ENCODE assay signal across 8 cellular contexts in genomic region chr4:38753021-38753806, GRCh38. TPM values are rescaled to one million over a fixed set of nuclear protein-coding genes. Genes with fewer than 3 reads are reported as not detected.
A peak's percentile ranks its signal among the peaks of the same experiment; 100 is the strongest.
DNase-seq lines count a peak whose midpoint lies in the region; ATAC-seq and TF ChIP-seq lines count a peak whose summit lies in the region.

No MANE protein-coding gene starts in this region.

- TF ChIP-seq CTCF in fibroblast of mammary gland (conservative IDR thresholded peaks at IDR 0.05; ENCODE audit: control insufficient read depth, insufficient read depth, low read depth, low read length) (no peak), neural progenitor cell (IDR thresholded peaks at IDR 0.05) (no peak), GM20000 (IDR thresholded peaks at IDR 0.05; ENCODE audit: extremely low read depth, missing control alignments) (no peak)

- H3K9ac ChIP-seq in neural progenitor cell: no peak overlapping the region

- H3K27ac ChIP-seq in neural progenitor cell: peak overlapping the region; percentile 75

- H2AFZ ChIP-seq in neural progenitor cell (replicated peaks): peak overlapping the region; percentile 41

- ATAC-seq in activated T-cell treated with anti-CD3 and anti-CD28 coated beads, Interleukin-2, amount 50 U/mL, for 4 hours: no peak

- no peaks in the 10 kb centered on the region for H3K36me3 ChIP-seq in neural progenitor cell

- no peaks in the 10 kb centered on the region for H3K27me3 ChIP-seq in neural progenitor cell

- DNase-seq in EL (peak; percentile 98), OCI-M1 (lab: John Stamatoyannopoulos, UW) (peak; percentile 49), fibroblast of mammary gland (ENCODE audit: low read depth) (peak; percentile 98), neural progenitor cell (ENCODE audit: low spot score) (peak; percentile 97), NCI-H2196 (lab: John Stamatoyannopoulos, UW; ENCODE audit: unreplicated experiment) (no peak), GM20000 (ENCODE audit: low spot score) (no peak)
- DNase-seq in activated CD4-positive, alpha-beta T cell treated with anti-CD3 and anti-CD28 coated beads, Interleukin-2, amount 50 U/mL, for 1 hour: no peak
- no peak for DNase-seq in activated T-cell treated with anti-CD3 and anti-CD28 coated beads, Interleukin-2, amount 50 U/mL, for 4 hours

- peaks cover 18% of the 10 kb centered on the region for H3K4me1 Mint-ChIP-seq in neural progenitor cell
- H3K4me1 Mint-ChIP-seq in activated T-cell treated with anti-CD3 and anti-CD28 coated beads, Interleukin-2, amount 50 U/mL, for 4 hours (ENCODE audit: low read depth): peaks cover 7% of the 10 kb centered on the region

- peaks cover under 1% of the 10 kb centered on the region for H3K27me3 Mint-ChIP-seq in neural progenitor cell (ENCODE audit: insufficient read depth, low read depth)
- H3K27me3 Mint-ChIP-seq in activated T-cell treated with anti-CD3 and anti-CD28 coated beads, Interleukin-2, amount 50 U/mL, for 4 hours (ENCODE audit: low read depth): no peaks in the 10 kb centered on the region

- no peaks in the 10 kb centered on the region for H4K20me1 ChIP-seq in neural progenitor cell (ENCODE audit: low read depth)

- peak overlapping the region; percentile 1 for H3K4me3 ChIP-seq in fibroblast of mammary gland (ENCODE audit: control insufficient read depth, low read depth, low read length)
- no peak overlapping the region for H3K4me3 ChIP-seq in neural progenitor cell

- H3K4me3 Mint-ChIP-seq in neural progenitor cell: no peak overlapping the region
- H3K4me3 Mint-ChIP-seq in activated T-cell treated with anti-CD3 and anti-CD28 coated beads, Interleukin-2, amount 50 U/mL, for 4 hours: no peak overlapping the region

- no peak overlapping the region for H3K27ac Mint-ChIP-seq in neural progenitor cell

- H3K9me3 Mint-ChIP-seq in neural progenitor cell: peaks cover 6% of the 10 kb centered on the region
- H3K9me3 Mint-ChIP-seq in activated T-cell treated with anti-CD3 and anti-CD28 coated beads, Interleukin-2, amount 50 U/mL, for 4 hours: peaks cover 5% of the 10 kb centered on the region

- H3K36me3 Mint-ChIP-seq in neural progenitor cell: peaks cover 4% of the 10 kb centered on the region
- no peaks in the 10 kb centered on the region for H3K36me3 Mint-ChIP-seq in activated T-cell treated with anti-CD3 and anti-CD28 coated beads, Interleukin-2, amount 50 U/mL, for 4 hours (ENCODE audit: insufficient read depth)

- H3K9me3 ChIP-seq in neural progenitor cell (ENCODE audit: low read depth): no peaks in the 10 kb centered on the region

- H3F3A ChIP-seq in neural progenitor cell (ENCODE audit: low read depth): peaks cover 5% of the 10 kb centered on the region

- H3K4me2 ChIP-seq in neural progenitor cell: peak overlapping the region; percentile 51

- no peaks in the 10 kb centered on the region for H3K79me2 ChIP-seq in neural progenitor cell (ENCODE audit: low read depth)

- peaks cover 7% of the 10 kb centered on the region for H3K4me1 ChIP-seq in neural progenitor cell

RNA-seq across cellular contexts. Expression of gene TLR10, which starts 29.6 kb away (rescaled TPM):
- total RNA-seq in neural progenitor cell (ENCODE audit: low replicate concordance): not detected in 2 replicates
- total RNA-seq in activated T-cell treated with anti-CD3 and anti-CD28 coated beads, Interleukin-2, amount 50 U/mL, for 4 hours: under 1 TPM in 2 of 3 donors, not detected in 1; 0.13 to 0.22 TPM

RNA-seq across cellular contexts. Expression of gene TLR1, which starts 51.4 kb away (rescaled TPM):
- 0.03 TPM in 1 of 2 replicates, not detected in the other for total RNA-seq in neural progenitor cell (ENCODE audit: low replicate concordance)
- total RNA-seq in activated T-cell treated with anti-CD3 and anti-CD28 coated beads, Interleukin-2, amount 50 U/mL, for 4 hours: 1 to 10 TPM in 2 of 3 donors, under 1 TPM in 1; 0.53 to 2.0 (median 1.1) TPM

Comparison
In these comparisons a context has a peak if more than half of its experiments do, and no peak if none do; other contexts are left out.
1. DNase-seq: peak in EL (single experiment), OCI-M1 (single experiment), fibroblast of mammary gland (single experiment) and neural progenitor cell (single experiment); none in NCI-H2196 (single experiment), activated CD4-positive, alpha-beta T cell treated with anti-CD3 and anti-CD28 coated beads, Interleukin-2, amount 50 U/mL, for 1 hour (single experiment), activated T-cell treated with anti-CD3 and anti-CD28 coated beads, Interleukin-2, amount 50 U/mL, for 4 hours (single experiment) and GM20000 (single experiment).